Comparison of ENCODE assay signal across 8 cellular contexts in the genomic region with DNA sequence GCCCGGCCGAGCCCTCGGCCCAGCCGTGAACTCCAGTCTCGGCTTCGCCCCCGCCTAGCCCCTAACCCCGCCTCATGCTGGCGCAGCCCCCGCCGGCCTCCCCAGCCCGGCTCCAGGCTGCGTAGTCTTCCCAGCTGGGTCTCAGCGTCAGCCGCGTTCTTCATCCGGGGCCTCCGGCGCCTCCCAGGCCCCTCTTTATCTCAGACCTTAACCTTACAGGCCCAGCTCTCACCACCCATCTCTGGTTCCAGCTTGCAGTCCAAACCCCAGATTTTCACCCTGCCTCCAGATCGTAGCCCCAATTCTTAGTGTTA. TPM values are rescaled to one million over a fixed set of nuclear protein-coding genes. Genes with fewer than 3 reads are reported as not detected.
DNase-seq lines count a peak whose midpoint lies in the region; ATAC-seq and TF ChIP-seq lines count a peak whose summit lies in the region.

A gene with protein sequence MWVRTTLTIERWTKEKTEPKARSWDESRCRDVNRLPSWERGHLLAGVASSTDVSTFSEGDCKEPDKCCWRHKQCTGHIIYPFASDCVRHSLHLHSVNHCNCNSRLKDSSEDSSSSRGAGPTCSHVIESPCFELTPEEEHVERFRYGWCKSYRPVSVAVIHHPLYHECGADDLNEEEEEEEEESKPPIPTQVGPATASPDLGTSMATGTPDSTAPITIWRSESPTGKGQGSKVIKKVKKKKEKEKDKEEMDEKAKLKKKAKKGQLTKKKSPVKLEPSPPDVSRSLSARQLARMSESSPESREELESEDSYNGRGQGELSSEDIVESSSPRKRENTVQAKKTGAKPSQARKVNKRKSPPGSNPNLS (minus strand): TSS at position 166 of the 314 bp plus-strand sequence. CDS start 228 bp downstream, outside the sequence.

- peak within 1 kb of the TSS; percentile 70 for H2AK5ac ChIP-seq in neuronal stem cell (ENCODE audit: low read depth, low read length)

- H3K4me1 ChIP-seq in RWPE2 (ENCODE audit: insufficient read depth, poor library complexity, severe bottlenecking): no peaks in the 10 kb centered on the region
- H3K4me1 ChIP-seq in endodermal cell (ENCODE audit: control insufficient read depth, insufficient read depth, low read length): no peaks in the 10 kb centered on the region
- H3K4me1 ChIP-seq in neuronal stem cell (ENCODE audit: control insufficient read depth in 2 of 2, insufficient read depth in 1 of 2, low read depth in 1 of 2, low read length in 2 of 2): peaks cover 13 to 17% of the 10 kb centered on the region in 2 donors

- TF ChIP-seq CTCF in CD14-positive monocyte (IDR thresholded peaks at IDR 0.05): no peak
- no peak for TF ChIP-seq CTCF in RWPE2 (IDR thresholded peaks at IDR 0.05; ENCODE audit: poor library complexity, severe bottlenecking)
- TF ChIP-seq CTCF in endodermal cell (conservative IDR thresholded peaks at IDR 0.05): no peak

- peak within 1 kb of the TSS; percentile 93 for H3K4me2 ChIP-seq in neuronal stem cell (ENCODE audit: insufficient read depth, low read length, poor library complexity, severe bottlenecking)

- H3K27me3 Mint-ChIP-seq in CD14-positive monocyte (ENCODE audit: low read depth in 3 of 3) (peaks cover 0 to 4% (median 1%) of the 10 kb centered on the region in 3 donors), endodermal cell (ENCODE audit: insufficient read depth) (no peaks in the 10 kb centered on the region)

- peak within 1 kb of the TSS; percentile 89 for H2AFZ ChIP-seq in neuronal stem cell (ENCODE audit: low read length)

- H3K36me3 Mint-ChIP-seq in CD14-positive monocyte: peaks cover 19 to 28% of the 10 kb centered on the region in 2 donors
- peaks cover 24% of the 10 kb centered on the region for H3K36me3 Mint-ChIP-seq in endodermal cell (ENCODE audit: low read depth)

- H2BK120ac ChIP-seq in neuronal stem cell (ENCODE audit: low read depth, low read length): peak within 1 kb of the TSS; percentile 95

- H3K4ac ChIP-seq in neuronal stem cell (ENCODE audit: low read length): peak within 1 kb of the TSS; percentile 94

- H2BK15ac ChIP-seq in neuronal stem cell (ENCODE audit: low read length): peak within 1 kb of the TSS; percentile 0

- peak within 1 kb of the TSS; percentile 76 for H3K14ac ChIP-seq in neuronal stem cell (ENCODE audit: low read length)

- DNase-seq in CD14-positive monocyte (ENCODE audit: low spot score) (no peak), RWPE2 (ENCODE audit: low spot score) (no peak), endodermal cell (peak; percentile 93), neuronal stem cell (ENCODE audit: low spot score) (no peak), foreskin melanocyte (no peak), NCI-H2171 treated with DMSO at 0.1 percent for 48 hours (lab: John Stamatoyannopoulos, UW) (no peak), A172 (ENCODE audit: low spot score) (no peak)

- H3K27me3 ChIP-seq in RWPE2 (ENCODE audit: insufficient read depth, poor library complexity, severe bottlenecking): no peaks in the 10 kb centered on the region
- H3K27me3 ChIP-seq in endodermal cell (ENCODE audit: control insufficient read depth, insufficient read depth, low read length, poor library complexity, severe bottlenecking): no peaks in the 10 kb centered on the region
- H3K27me3 ChIP-seq in neuronal stem cell (ENCODE audit: control insufficient read depth in 3 of 3, insufficient read depth in 3 of 3, low read depth in 1 of 3, low read length in 3 of 3): no peaks in the 10 kb centered on the region

- H3K4me3 ChIP-seq in RWPE2 (ENCODE audit: severe bottlenecking) (peak within 1 kb of the TSS; percentile 47), endodermal cell (ENCODE audit: low read length) (peak within 1 kb of the TSS; percentile 95), neuronal stem cell (ENCODE audit: low read length in 2 of 2) (peak within 1 kb of the TSS; percentile 59 to 84)

- H4K91ac ChIP-seq in neuronal stem cell (ENCODE audit: low read depth, low read length, poor library complexity): peak within 1 kb of the TSS; percentile 90

- H3K9me3 Mint-ChIP-seq in CD14-positive monocyte: no peaks in the 10 kb centered on the region
- H3K9me3 Mint-ChIP-seq in endodermal cell: no peaks in the 10 kb centered on the region

- intact Hi-C loops in CD14-positive monocyte (cut with micrococcal nuclease): loop anchor here in 1 of 2 donors (10.0 kb wide), 1 partner anchor 67 kb away; a partner anchor contains a TSS

- H3K4me3 Mint-ChIP-seq in CD14-positive monocyte (peak within 1 kb of the TSS; percentile 88 to 93), endodermal cell (peak within 1 kb of the TSS; percentile 75)

- peak within 1 kb of the TSS; percentile 93 for H2BK5ac ChIP-seq in neuronal stem cell (ENCODE audit: low read length)

- peak within 1 kb of the TSS; percentile 90 for H3K23ac ChIP-seq in neuronal stem cell (ENCODE audit: low read depth, low read length, poor library complexity)

- 0 to 2% methylated on average over 4 to 20 of the region's 20 CpGs for WGBS in endodermal cell (ENCODE audit: insufficient coverage in 1 of 2, insufficient read length in 1 of 2), 2 experiments
- no CpG with 5 or more reads among the region's 20 CpGs for WGBS in neuronal stem cell (ENCODE audit: extremely low coverage in 2 of 2, insufficient read length in 2 of 2, insufficient replicate concordance in 1 of 2), 2 donors

- peak; percentile 33 for ATAC-seq in GM21723 (IDR thresholded peaks at IDR 0.05; ENCODE audit: unreplicated experiment)
- ATAC-seq in RWPE2 (ENCODE audit: low read depth): no peak; the same call in 2 of the 3 replicates

- H2BK12ac ChIP-seq in neuronal stem cell (ENCODE audit: low read length): peak within 1 kb of the TSS; percentile 99

- H3K27ac Mint-ChIP-seq in CD14-positive monocyte (peak within 1 kb of the TSS; percentile 83 to 95 (median 92)), endodermal cell (peak within 1 kb of the TSS; percentile 98)

- H3K27ac ChIP-seq in RWPE2 (ENCODE audit: poor library complexity, severe bottlenecking): peak within 1 kb of the TSS; percentile 73
- H3K27ac ChIP-seq in endodermal cell (ENCODE audit: low read depth, low read length): peak within 1 kb of the TSS; percentile 98
- peak within 1 kb of the TSS; percentile 97 for H3K27ac ChIP-seq in neuronal stem cell (replicated peaks; ENCODE audit: low read length)

- no peak within 1 kb of the TSS for H4K8ac ChIP-seq in neuronal stem cell (ENCODE audit: low read depth, low read length)

- peak within 1 kb of the TSS; percentile 99 for H3K18ac ChIP-seq in neuronal stem cell (ENCODE audit: low read length)

- H3K9me3 ChIP-seq in RWPE2 (ENCODE audit: severe bottlenecking): no peaks in the 10 kb centered on the region
- no peaks in the 10 kb centered on the region for H3K9me3 ChIP-seq in endodermal cell (ENCODE audit: control insufficient read depth, low read length)
- no peaks in the 10 kb centered on the region for H3K9me3 ChIP-seq in neuronal stem cell (replicated peaks in 1 of 2; ENCODE audit: control insufficient read depth in 2 of 2, insufficient read depth in 1 of 2, low read depth in 1 of 2, low read length in 2 of 2)

- H3K9ac ChIP-seq in endodermal cell (ENCODE audit: extremely low read depth, low read length, poor library complexity, severe bottlenecking) (peak within 1 kb of the TSS; percentile 91), neuronal stem cell (ENCODE audit: low read depth, low read length, poor library complexity) (peak within 1 kb of the TSS; percentile 93)

- H3K4me1 Mint-ChIP-seq in CD14-positive monocyte (peaks cover 25% of the 10 kb centered on the region), endodermal cell (peaks cover 20% of the 10 kb centered on the region)

- peaks cover 6% of the 10 kb centered on the region for H3K79me1 ChIP-seq in neuronal stem cell (ENCODE audit: low read depth, low read length)

- H3K36me3 ChIP-seq in RWPE2 (ENCODE audit: low read depth) (peaks cover 29% of the 10 kb centered on the region), endodermal cell (ENCODE audit: control insufficient read depth, insufficient read depth, low read length) (peaks cover 27% of the 10 kb centered on the region), neuronal stem cell (replicated peaks in 1 of 2; ENCODE audit: control insufficient read depth in 2 of 2, insufficient read depth in 2 of 2, low read length in 2 of 2) (peaks cover 18 to 49% of the 10 kb centered on the region in 2 donors)

RNA-seq across cellular contexts. Expression of the gene that starts here (rescaled TPM):
- under 1 TPM; 0.31 to 0.78 TPM for polyA plus RNA-seq in CD14-positive monocyte
- total RNA-seq in endodermal cell: 10 to 100 TPM; 28.7 to 41.6 TPM
- 20.6 TPM for polyA plus RNA-seq in endodermal cell (2013, experiment 1 of 2)
- polyA plus RNA-seq in endodermal cell (2013, experiment 2 of 2): 19.2 TPM
- 24.4 TPM for polyA plus RNA-seq in neuronal stem cell (2013, experiment 1 of 2)
- 25.2 TPM for polyA plus RNA-seq in neuronal stem cell (2013, experiment 2 of 2)
- 1.2 and 2.0 TPM in 2 replicates for total RNA-seq in A172 (2014; rRNA removed; shearing (Covaris generic))
